ENCODE assay signal across 19 cellular contexts in genomic region chr7:9280088-9280487, GRCh38.
"Had no signal": no experiment of that assay in that cellular context is flagged by ENCODE, and none has a peak within 500 bp of the region (broad histone marks: within the 10 kb centered on the region; RNA-seq: fewer than 3 reads in every experiment).

No MANE protein-coding gene starts in this region.

- H3K27me3 ChIP-seq: dorsolateral prefrontal cortex, ovary, right lobe of liver, suprapubic skin, transverse colon, upper lobe of right lung, vagina had no signal

- H3K27ac ChIP-seq: dorsolateral prefrontal cortex, ovary, psoas muscle, right lobe of liver, suprapubic skin, transverse colon, upper lobe of right lung, vagina had no signal

- H3K4me3 ChIP-seq: dorsolateral prefrontal cortex, lung, ovary, psoas muscle, right lobe of liver, suprapubic skin, transverse colon, upper lobe of right lung, vagina had no signal

- H3K4me1 ChIP-seq: psoas muscle, right lobe of liver, suprapubic skin, transverse colon, upper lobe of right lung, vagina had no signal

- DNase-seq: dorsolateral prefrontal cortex; effector CD4-positive, alpha-beta T cell; kidney; natural killer cell; occipital lobe; ovary; posterior cingulate gyrus; psoas muscle; right lobe of liver; small intestine; stimulated activated CD4-positive, alpha-beta T cell treated with anti-CD3 and anti-CD28 coated beads, Interleukin-15, amount 100 ng/mL, for 24 hours; stimulated activated CD4-positive, alpha-beta T cell treated with anti-CD3 and anti-CD28 coated beads, Interleukin-2, amount 100 ng/mL, for 48 hours; stimulated activated naive B cell treated with anti-CD40 and anti-IgM and Interleukin-4, amounts not matched to agents 10 μg/mL and 1 μg/mL and 100 μg/mL, for 72 hours; stimulated activated naive CD8-positive, alpha-beta T cell treated with anti-CD3 and anti-CD28 coated beads, Interleukin-15, amount 100 ng/mL, for 72 hours; transverse colon; upper lobe of right lung had no signal

- H3K9me3 ChIP-seq: ovary, psoas muscle, right lobe of liver, suprapubic skin, transverse colon, upper lobe of right lung, vagina had no signal

- H3K36me3 ChIP-seq: ovary, right lobe of liver, suprapubic skin, transverse colon, upper lobe of right lung, vagina had no signal
